In genomic region chr10:28676968-28677888, GRCh38 we compare ENCODE assay signal across 1 cellular context.
TF ChIP-seq lines count a peak whose summit lies in the region.

Gene BAMBI, plus strand, starts transcription at chr10:28677521. Its CDS starts 377 bp downstream, at chr10:28677898.

TF ChIP-seq in HEK293, 187 proteins besides CTCF, POLR2A, EP300 and RAD21 (continued from another document):
- peak; percentile 98 for TF ChIP-seq PRDM10 (tag by site-specific recombination; IDR thresholded peaks at IDR 0.05)
- TF ChIP-seq ZNF48 (tag by site-specific recombination; IDR thresholded peaks at IDR 0.05), result no peak
- TF ChIP-seq ZNF449 (tag by site-specific recombination; IDR thresholded peaks at IDR 0.05), result 0 out of 2 replicates have a peak, but pooled peaks have one; percentile 27
- TF ChIP-seq ZNF596 (tag by site-specific recombination; IDR thresholded peaks at IDR 0.05), result 0 out of 2 replicates have a peak, but pooled peaks have one; percentile 10
- no peak for TF ChIP-seq ZNF341 (tag by site-specific recombination; IDR thresholded peaks at IDR 0.05; ENCODE audit: low read depth)
- no peak for TF ChIP-seq IKZF3 (tag by site-specific recombination; IDR thresholded peaks at IDR 0.05)
- TF ChIP-seq PBX3 (CRISPR knock-in tag; IDR thresholded peaks at IDR 0.05), result peak; percentile 92
